ENCODE assay signal across 1 cellular context in genomic region chrX:7158468-7158990, GRCh38.
TF ChIP-seq lines count a peak whose summit lies in the region.

No MANE protein-coding gene starts in this region.

TF ChIP-seq in H1, 55 proteins besides CTCF, POLR2A, EP300 and RAD21:
- TF ChIP-seq CHD7 (IDR thresholded peaks at IDR 0.05; ENCODE audit: insufficient replicate concordance, low read length) (no peak), FOSL1 (IDR thresholded peaks at IDR 0.05; ENCODE audit: insufficient read depth, low read depth, low read length) (no peak), ATF3 (IDR thresholded peaks at IDR 0.05; ENCODE audit: insufficient read depth, low read depth, low read length) (no peak), CBX8 (IDR thresholded peaks at IDR 0.05; ENCODE audit: borderline replicate concordance, low read depth, low read length) (no peak), BCL11A (IDR thresholded peaks at IDR 0.05; ENCODE audit: low read depth in 2 of 2, low read length in 2 of 2) (no peak), SIRT6 (IDR thresholded peaks at IDR 0.05; ENCODE audit: low read length) (no peak), CHD1 (IDR thresholded peaks at IDR 0.05; ENCODE audit: low read depth, low read length) (no peak), CEBPB (IDR thresholded peaks at IDR 0.05; ENCODE audit: low read depth, low read length) (no peak), TAF7 (optimal IDR thresholded peaks at IDR 0.05; ENCODE audit: borderline replicate concordance, low read depth, low read length) (no peak), KDM4A (IDR thresholded peaks at IDR 0.05; ENCODE audit: low read depth, low read length, severe bottlenecking) (no peak), SAP30 (IDR thresholded peaks at IDR 0.05; ENCODE audit: insufficient read depth, insufficient replicate concordance, low read length) (no peak), POU5F1 (IDR thresholded peaks at IDR 0.05; ENCODE audit: low read depth, low read length) (no peak), PHF8 (conservative IDR thresholded peaks at IDR 0.05; ENCODE audit: low read depth, low read length) (no peak), YY1 (IDR thresholded peaks at IDR 0.05; ENCODE audit: low read depth, low read length) (no peak), RFX5 (IDR thresholded peaks at IDR 0.05; ENCODE audit: borderline replicate concordance, low read depth, low read length) (no peak)
